Comparison of ENCODE assay signal across 14 cellular contexts in genomic region chr22:23784215-23784732, GRCh38. TPM values are rescaled to one million over a fixed set of nuclear protein-coding genes. Genes with fewer than 3 reads are reported as not detected.
DNase-seq lines count a peak whose midpoint lies in the region; ATAC-seq and TF ChIP-seq lines count a peak whose summit lies in the region.
"Had no signal": no experiment of that assay in that cellular context is flagged by ENCODE, and none has a peak within 500 bp of the region (broad histone marks: within the 10 kb centered on the region; RNA-seq: fewer than 3 reads in every experiment).

No MANE protein-coding gene starts in this region.

- CTCF ChIA-PET in Calu3 (lab: Charles Lee) = no interaction called here

- no peaks in the 10 kb centered on the region for H3K9me3 Mint-ChIP-seq in Calu3 (ENCODE audit: low read depth, unreplicated experiment)
- no peaks in the 10 kb centered on the region for H3K9me3 Mint-ChIP-seq in chondrocyte (ENCODE audit: low read depth)

- H3K27ac Mint-ChIP-seq in Calu3 (ENCODE audit: unreplicated experiment) (peak overlapping the region; percentile 23), chondrocyte (ENCODE audit: unreplicated experiment) (peak overlapping the region; percentile 67)

- DNase-seq in Calu3 (peak; percentile 51), LHCN-M2 (ENCODE audit: low read depth) (peak; percentile 82), chondrocyte (ENCODE audit: low spot score) (no peak), posterior vena cava (ENCODE audit: low spot score) (peak; percentile 48), GM19238 (ENCODE audit: insufficient read length, low spot score) (no peak), amygdala (lab: John Stamatoyannopoulos, UW) (no peak)
- DNase-seq: DMS79, NCI-H1092 treated with DMSO at 0.1 percent for 48 hours, NCI-H774 had no signal

- peaks cover 28% of the 10 kb centered on the region for H3K4me1 Mint-ChIP-seq in Calu3 (ENCODE audit: low read depth, unreplicated experiment)
- H3K4me1 Mint-ChIP-seq in chondrocyte (ENCODE audit: low read depth) = peaks cover 55% of the 10 kb centered on the region

- TF ChIP-seq CTCF in Calu3 (IDR thresholded peaks at IDR 0.05; ENCODE audit: unreplicated experiment) (no peak), chondrocyte (IDR thresholded peaks at IDR 0.05) (no peak)

- H3K4me3 Mint-ChIP-seq in Calu3 (ENCODE audit: low read depth, unreplicated experiment) (peak overlapping the region; percentile 34), chondrocyte (ENCODE audit: unreplicated experiment) (no peak overlapping the region)

- no peak for ATAC-seq in GM21786 (IDR thresholded peaks at IDR 0.05; ENCODE audit: unreplicated experiment)

- H3K36me3 Mint-ChIP-seq in Calu3 (ENCODE audit: insufficient read depth, unreplicated experiment) = peaks cover 27% of the 10 kb centered on the region
- H3K36me3 Mint-ChIP-seq in chondrocyte (ENCODE audit: low read depth) = peaks cover 3% of the 10 kb centered on the region

- intact Hi-C loops in Calu3 (cut with micrococcal nuclease; ENCODE audit: unreplicated experiment) (loop anchor here (10.0 kb wide), 1 partner anchor 51 kb away; the partner anchor contains the start of gene DERL3), posterior vena cava (cut with DNase I) (loop anchor here in 1 of 2 donors (5.0 kb wide), 1 partner anchor 63 kb away; no protein-coding TSS in a partner anchor)

- H3K27me3 Mint-ChIP-seq in Calu3 (ENCODE audit: unreplicated experiment) (no peaks in the 10 kb centered on the region), chondrocyte (ENCODE audit: low read depth) (no peaks in the 10 kb centered on the region)

- BruUV-seq in Calu3 (replicated peaks; lab: Mats Ljungman, UMichigan) = no TSS peak

RNA-seq across cellular contexts. Expression of gene SMARCB1, which starts 2.5 kb away (rescaled TPM):
- total RNA-seq in Calu3 (2022) (88.2 and 88.8 TPM in 2 replicates), LHCN-M2 (2014; rRNA removed) (77.1 and 90.0 TPM in 2 replicates), chondrocyte (102 to 133 TPM (median 114 TPM) in 3 replicates), posterior vena cava (10 to 100 TPM; 42.6 to 45.8 TPM)
- polyA plus RNA-seq in LHCN-M2 (2012) = 194 TPM

RNA-seq across cellular contexts. Expression of gene MMP11, which starts 11.6 kb away (rescaled TPM):
- total RNA-seq in Calu3 (2022) (2.0 and 3.4 TPM in 2 replicates), LHCN-M2 (2014; rRNA removed) (5.5 and 7.1 TPM in 2 replicates), chondrocyte (68.4 to 172 TPM (median 169 TPM) in 3 replicates), posterior vena cava (1 to 10 TPM; 2.8 to 5.8 TPM)
- polyA plus RNA-seq in LHCN-M2 (2012) = 13.1 TPM

RNA-seq across cellular contexts. Expression of gene CHCHD10, which starts 16.5 kb away (rescaled TPM):
- total RNA-seq in Calu3 (2022) = 155 and 181 TPM in 2 replicates
- 0.19 and 0.46 TPM in 2 replicates for total RNA-seq in LHCN-M2 (2014; rRNA removed)
- 75.6 TPM for polyA plus RNA-seq in LHCN-M2 (2012)
- total RNA-seq in chondrocyte = 42.6 to 78.5 TPM (median 62.2 TPM) in 3 replicates
- 10 to 100 TPM; 59.0 to 68.7 TPM for total RNA-seq in posterior vena cava

RNA-seq across cellular contexts. Expression of gene C22orf15, which starts 21.5 kb away (rescaled TPM):
- total RNA-seq in Calu3 (2022) (not detected in 2 replicates), LHCN-M2 (2014; rRNA removed) (0.06 TPM in 1 of 2 replicates, not detected in the other), chondrocyte (not detected in 3 replicates), posterior vena cava (not detected)
- polyA plus RNA-seq in LHCN-M2 (2012) = 0.33 TPM
- polyA plus RNA-seq: keratinocyte had no signal

RNA-seq across cellular contexts. Expression of gene VPREB3, which starts 30.0 kb away (rescaled TPM):
- 0.86 TPM in 1 of 2 replicates, not detected in the other for total RNA-seq in Calu3 (2022)
- not detected in 2 replicates for total RNA-seq in LHCN-M2 (2014; rRNA removed)
- 0.15 TPM for polyA plus RNA-seq in LHCN-M2 (2012)
- not detected in 3 replicates for total RNA-seq in chondrocyte
- under 1 TPM in 1 of 2 donors, not detected in 1; 0.43 TPM for total RNA-seq in posterior vena cava
- total RNA-seq: activated CD8-positive, alpha-beta memory T cell treated with anti-CD3 and anti-CD28 coated beads for 36 hours; fibroblast of lung; tibial nerve had no signal
- polyA plus RNA-seq: fibroblast of lung, keratinocyte had no signal

Comparison
In these comparisons a context has a peak if more than half of its experiments do, and no peak if none do; other contexts are left out.
1. DNase-seq: peak in Calu3 (single experiment), LHCN-M2 (single experiment) and posterior vena cava (single experiment); none in chondrocyte (single experiment), GM19238 (single experiment) and amygdala (0 of 56).
2. RNA of gene CHCHD10, which starts 16.5 kb away (total RNA-seq): 155 to 181 TPM in Calu3, 59.0 to 68.7 TPM in posterior vena cava and 42.6 to 78.5 TPM in chondrocyte; 0.19 to 0.46 TPM in LHCN-M2; every median in the first group is over 10 times any median in the second.